ENCODE assay signal across 17 cellular contexts in genomic region chr15:43522247-43522646, GRCh38. TPM values are rescaled to one million over a fixed set of nuclear protein-coding genes. Genes with fewer than 3 reads are reported as not detected.
A peak's percentile ranks its signal among the peaks of the same experiment; 100 is the strongest.
DNase-seq lines count a peak whose midpoint lies in the region; ATAC-seq, FAIRE-seq and TF ChIP-seq lines count a peak whose summit lies in the region.
"Had no signal": no experiment of that assay in that cellular context is flagged by ENCODE, and none has a peak within 500 bp of the region (broad histone marks: within the 10 kb centered on the region; RNA-seq: fewer than 3 reads in every experiment).

No MANE protein-coding gene starts in this region.

- no peaks in the 10 kb centered on the region for H3K27me3 ChIP-seq in dorsolateral prefrontal cortex
- H3K27me3 ChIP-seq in left ventricle myocardium inferior (ENCODE audit: low read depth), result peaks cover 8% of the 10 kb centered on the region
- H3K27me3 ChIP-seq: BLaER1 treated with 17β-estradiol and CSF1 and Interleukin-3, amounts not matched to agents 10 nM and 100 nM had no signal

- peaks cover 3 to 6% of the 10 kb centered on the region in 2 donors for H3K36me3 ChIP-seq in kidney (ENCODE audit: control insufficient read depth in 1 of 2, insufficient read depth in 2 of 2, low read length in 2 of 2)
- H3K36me3 ChIP-seq in left ventricle myocardium inferior, result peaks cover 45% of the 10 kb centered on the region

- intact Hi-C loops in dorsolateral prefrontal cortex (cut with DNase I) (loop anchor here in 1 of 2 donors (10.0 kb wide), 1 partner anchor 147 kb away; the partner anchor contains the start of genes TUBGCP4 and ZSCAN29), kidney (cut with DNase I) (no loop called here), left ventricle myocardium inferior (cut with micrococcal nuclease) (no loop called here)

- DNase-seq in T-helper 17 cell (no peak), dorsolateral prefrontal cortex (no peak), osteocyte (ENCODE audit: extremely low spot score, unreplicated experiment) (peak; percentile 25), NCI-H226 (no peak), kidney (no peak), left ventricle myocardium inferior (no peak)
- DNase-seq: ACHN; Calu3; CD4-positive, CD25-positive, alpha-beta regulatory T cell; DMS79; EL; H7 had no signal

- H3K9me3 ChIP-seq in T-helper 17 cell (ENCODE audit: control insufficient read depth, low read length, poor library complexity, severe bottlenecking), result no peaks in the 10 kb centered on the region
- H3K9me3 ChIP-seq in kidney (ENCODE audit: control insufficient read depth in 1 of 2, low read length in 2 of 2), result no peaks in the 10 kb centered on the region
- no peaks in the 10 kb centered on the region for H3K9me3 ChIP-seq in left ventricle myocardium inferior (replicated peaks)

- H3K4me1 Mint-ChIP-seq in T-helper 17 cell (peaks cover 36% of the 10 kb centered on the region), osteocyte (ENCODE audit: unreplicated experiment) (peaks cover 21% of the 10 kb centered on the region)

- H3K4me3 Mint-ChIP-seq in T-helper 17 cell (no peak overlapping the region), osteocyte (ENCODE audit: unreplicated experiment) (no peak overlapping the region)
- H3K4me3 Mint-ChIP-seq: CD4-positive, CD25-positive, alpha-beta regulatory T cell; GM23338 had no signal

- TF ChIP-seq CTCF in dorsolateral prefrontal cortex (IDR thresholded peaks at IDR 0.05 in 54 of 56, conservative IDR thresholded peaks at IDR 0.05 in 2 of 56; ENCODE audit: low read depth in 1 of 56, partially characterized antibody in 56 of 56) (no peak), osteocyte (IDR thresholded peaks at IDR 0.05) (no peak), kidney (IDR thresholded peaks at IDR 0.05; ENCODE audit: borderline replicate concordance, extremely low read depth, insufficient read depth) (no peak), left ventricle myocardium inferior (IDR thresholded peaks at IDR 0.05; ENCODE audit: borderline replicate concordance) (no peak)

- H3K27ac Mint-ChIP-seq in T-helper 17 cell (peak overlapping the region; percentile 82), osteocyte (ENCODE audit: unreplicated experiment) (no peak overlapping the region)
- H3K27ac Mint-ChIP-seq: GM23338 had no signal

- H3K9me3 Mint-ChIP-seq in osteocyte (ENCODE audit: unreplicated experiment), result peaks cover 6% of the 10 kb centered on the region

- H3K4me1 ChIP-seq in kidney (ENCODE audit: control insufficient read depth in 1 of 2, insufficient read depth in 1 of 2, low read depth in 1 of 2, low read length in 2 of 2), result peaks cover 0 to 4% of the 10 kb centered on the region in 2 donors
- H3K4me1 ChIP-seq in left ventricle myocardium inferior, result peaks cover 20% of the 10 kb centered on the region

- H3K36me3 Mint-ChIP-seq in T-helper 17 cell (ENCODE audit: low read depth), result peaks cover 12% of the 10 kb centered on the region
- H3K36me3 Mint-ChIP-seq in osteocyte (ENCODE audit: unreplicated experiment), result peaks cover 48% of the 10 kb centered on the region
- H3K36me3 Mint-ChIP-seq: CD4-positive, CD25-positive, alpha-beta regulatory T cell had no signal

- FAIRE-seq in kidney (lab: Jason Lieb, UNC), result no peak
- FAIRE-seq: G401.6, GM12891 had no signal

- H3K27ac ChIP-seq in dorsolateral prefrontal cortex (peak overlapping the region in 48 of 59 donors; percentile 0 to 99 (median 62)), kidney (ENCODE audit: low read depth in 2 of 2, low read length in 2 of 2) (no peak overlapping the region), left ventricle myocardium inferior (replicated peaks) (no peak overlapping the region)

- H3K4me3 ChIP-seq in dorsolateral prefrontal cortex (peak overlapping the region in 13 of 59 donors; percentile 3 to 88 (median 18)), kidney (ENCODE audit: low read length in 2 of 2) (no peak overlapping the region), left ventricle myocardium inferior (no peak overlapping the region)
- H3K4me3 ChIP-seq: BLaER1 treated with 17β-estradiol and CSF1 and Interleukin-3, amounts not matched to agents 10 nM and 100 nM; GM23338 had no signal

- H3K9ac ChIP-seq in kidney (ENCODE audit: low read length in 2 of 2), result no peak overlapping the region
- H3K9ac ChIP-seq: BLaER1 treated with 17β-estradiol and CSF1 and Interleukin-3, amounts not matched to agents 10 nM and 100 nM had no signal

- H3K27me3 Mint-ChIP-seq in T-helper 17 cell (peaks cover 15% of the 10 kb centered on the region), osteocyte (ENCODE audit: unreplicated experiment) (no peaks in the 10 kb centered on the region)

- ATAC-seq in T-helper 17 cell (no peak), GM18907 (IDR thresholded peaks at IDR 0.05; ENCODE audit: unreplicated experiment) (no peak)
- ATAC-seq: GM23338 had no signal

RNA-seq across cellular contexts. Expression of gene MAP1A, which starts 4.8 kb away (rescaled TPM):
- total RNA-seq in T-helper 17 cell (10 to 100 TPM in 1 of 2 donors, 1 to 10 TPM in 1; 5.3 to 16.0 TPM), dorsolateral prefrontal cortex (100 to 1,000 TPM; 301 to 845 (median 633) TPM), osteocyte (27.6 and 29.2 TPM in 2 replicates), kidney (9.3 TPM), left ventricle myocardium inferior (56.0 TPM)
- 2.7 TPM for polyA plus RNA-seq in kidney (ENCODE audit: insufficient read depth, low read depth, low replicate concordance)

RNA-seq across cellular contexts. Expression of gene TP53BP1, which starts 29.3 kb away (rescaled TPM):
- total RNA-seq in T-helper 17 cell, result 10 to 100 TPM; 48.0 to 51.6 TPM
- total RNA-seq in dorsolateral prefrontal cortex, result 100 to 1,000 TPM in 52 of 120 experiments, 10 to 100 TPM in 68; 71.0 to 120 (median 97.6) TPM
- 61.2 and 64.6 TPM in 2 replicates for total RNA-seq in osteocyte
- 47.4 TPM for total RNA-seq in kidney
- polyA plus RNA-seq in kidney (ENCODE audit: insufficient read depth, low read depth, low replicate concordance), result 15.9 TPM
- 28.6 TPM for total RNA-seq in left ventricle myocardium inferior

Comparison
In these comparisons a context has a peak if more than half of its experiments do, and no peak if none do; other contexts are left out.
1. H3K27ac ChIP-seq: peak in dorsolateral prefrontal cortex (48 of 59); none in kidney (0 of 2) and left ventricle myocardium inferior (single experiment).